In genomic region chrY:7141477-7141876, GRCh38 we compare ENCODE assay signal across 21 cellular contexts.
"Had no signal": no experiment of that assay in that cellular context is flagged by ENCODE, and none has a peak within 500 bp of the region (broad histone marks: within the 10 kb centered on the region; RNA-seq: fewer than 3 reads in every experiment).

No MANE protein-coding gene starts in this region.

- DNase-seq: activated CD4-positive, alpha-beta T cell treated with anti-CD3 and anti-CD28 coated beads for 36 hours; activated CD4-positive, alpha-beta T cell treated with anti-CD3 and anti-CD28 coated beads, Interleukin-2, amount 50 U/mL, for 4 hours; activated effector memory CD4-positive, alpha-beta T cell treated with anti-CD3 and anti-CD28 coated beads, Interleukin-2, amount 50 U/mL, for 16 hours; activated naive CD4-positive, alpha-beta T cell treated with Interleukin-2 at 50 U/mL for 16 hours; activated naive CD8-positive, alpha-beta T cell treated with anti-CD3 and anti-CD28 coated beads, Interleukin-2, amount 50 U/mL, for 24 hours; activated T-cell treated with anti-CD3 and anti-CD28 coated beads, Interleukin-2, amount 50 U/mL, for 24 hours; amniotic stem cell; KG1; NCI-H1092; NCI-H1417 treated with DMSO at 0.1 percent for 48 hours; NCI-H1694; NCI-H2029 treated with DMSO at 0.1 percent for 48 hours; NCI-H345; NCI-H510A; NCI-H526 treated with DMSO at 0.1 percent for 48 hours; NCI-H82; SIG-M5; WERI-Rb-1 had no signal

- H3K27ac ChIP-seq: WERI-Rb-1 had no signal

- H3K4me1 Mint-ChIP-seq: activated CD4-positive, alpha-beta T cell treated with anti-CD3 and anti-CD28 coated beads for 36 hours; brain had no signal

- H3K36me3 Mint-ChIP-seq: activated naive CD4-positive, alpha-beta T cell treated with anti-CD3 and anti-CD28 coated beads, Interleukin-2, amount 50 U/mL, for 72 hours; brain had no signal

- H3K27ac Mint-ChIP-seq: activated CD4-positive, alpha-beta T cell treated with anti-CD3 and anti-CD28 coated beads for 36 hours; activated naive CD4-positive, alpha-beta T cell treated with anti-CD3 and anti-CD28 coated beads, Interleukin-2, amount 50 U/mL, for 72 hours; activated naive CD8-positive, alpha-beta T cell treated with anti-CD3 and anti-CD28 coated beads, Interleukin-2, amount 50 U/mL, for 24 hours; activated T-cell treated with anti-CD3 and anti-CD28 coated beads, Interleukin-2, amount 50 U/mL, for 24 hours; activated T-helper 1 cell treated with anti-CD3 and anti-CD28 coated beads, Interleukin-12 subunit alpha, Interleukin-12 subunit beta, Interleukin-2, Interleukin-4 antibody, amounts not matched to agents 30 ng/mL and 10 ng/mL and 1 ng/mL, durations not matched to agents 14 hours and 24 hours and 36 hours; brain had no signal

- H3K4me3 Mint-ChIP-seq: activated CD4-positive, alpha-beta T cell treated with anti-CD3 and anti-CD28 coated beads for 36 hours; activated naive CD8-positive, alpha-beta T cell treated with anti-CD3 and anti-CD28 coated beads, Interleukin-2, amount 50 U/mL, for 24 hours; activated T-cell treated with anti-CD3 and anti-CD28 coated beads, Interleukin-2, amount 50 U/mL, for 24 hours; activated T-helper 1 cell treated with anti-CD3 and anti-CD28 coated beads, Interleukin-12 subunit alpha, Interleukin-12 subunit beta, Interleukin-2, Interleukin-4 antibody, amounts not matched to agents 30 ng/mL and 10 ng/mL and 1 ng/mL, durations not matched to agents 14 hours and 24 hours and 36 hours; brain had no signal

- H3K36me3 ChIP-seq: WERI-Rb-1 had no signal

- ATAC-seq: activated CD4-positive, alpha-beta T cell treated with anti-CD3 and anti-CD28 coated beads for 36 hours; activated naive CD4-positive, alpha-beta T cell treated with anti-CD3 and anti-CD28 coated beads, Interleukin-2, amount 50 U/mL, for 72 hours; activated naive CD8-positive, alpha-beta T cell treated with anti-CD3 and anti-CD28 coated beads, Interleukin-2, amount 50 U/mL, for 24 hours had no signal

- H3K9me3 Mint-ChIP-seq: activated naive CD4-positive, alpha-beta T cell treated with anti-CD3 and anti-CD28 coated beads, Interleukin-2, amount 50 U/mL, for 72 hours; activated naive CD8-positive, alpha-beta T cell treated with anti-CD3 and anti-CD28 coated beads, Interleukin-2, amount 50 U/mL, for 24 hours; activated T-cell treated with anti-CD3 and anti-CD28 coated beads, Interleukin-2, amount 50 U/mL, for 24 hours; activated T-helper 1 cell treated with anti-CD3 and anti-CD28 coated beads, Interleukin-12 subunit alpha, Interleukin-12 subunit beta, Interleukin-2, Interleukin-4 antibody, amounts not matched to agents 30 ng/mL and 10 ng/mL and 1 ng/mL, durations not matched to agents 14 hours and 24 hours and 36 hours; brain had no signal

- H3K27me3 Mint-ChIP-seq: activated CD4-positive, alpha-beta T cell treated with anti-CD3 and anti-CD28 coated beads for 36 hours; activated naive CD8-positive, alpha-beta T cell treated with anti-CD3 and anti-CD28 coated beads, Interleukin-2, amount 50 U/mL, for 24 hours; activated T-cell treated with anti-CD3 and anti-CD28 coated beads, Interleukin-2, amount 50 U/mL, for 24 hours; brain had no signal
